In genomic region chr10:117544729-117545140, GRCh38 we compare ENCODE assay signal across 9 cellular contexts. TPM values are rescaled to one million over a fixed set of nuclear protein-coding genes. Genes with fewer than 3 reads are reported as not detected.
DNase-seq lines count a peak whose midpoint lies in the region; ATAC-seq and TF ChIP-seq lines count a peak whose summit lies in the region.
"Had no signal": no experiment of that assay in that cellular context is flagged by ENCODE, and none has a peak within 500 bp of the region (broad histone marks: within the 10 kb centered on the region; RNA-seq: fewer than 3 reads in every experiment).

No MANE protein-coding gene starts in this region.

- peaks cover 40% of the 10 kb centered on the region for H3K4me1 ChIP-seq in smooth muscle cell (ENCODE audit: low read depth)

- no peaks in the 10 kb centered on the region for H3K9me3 ChIP-seq in iPS-18c (ENCODE audit: control insufficient read depth, insufficient read depth, low read length)
- H3K9me3 ChIP-seq in smooth muscle cell (replicated peaks; ENCODE audit: low read depth), result no peaks in the 10 kb centered on the region

- H3K36me3 ChIP-seq in H7 (replicated peaks; ENCODE audit: control insufficient read depth, insufficient read depth, low read length) (no peaks in the 10 kb centered on the region), smooth muscle cell (ENCODE audit: low read depth) (no peaks in the 10 kb centered on the region)

- H3K4me1 Mint-ChIP-seq in activated T-helper 2 cell treated with anti-CD3 and anti-CD28 coated beads, Interferon-gamma antibody, Interleukin-2, Interleukin-4, amounts not matched to agents 10 μg/mL and 5 μg/mL and 100 μg/mL, durations not matched to agents 14 hours and 24 hours and 36 hours (ENCODE audit: low read depth), result peaks cover 4% of the 10 kb centered on the region

- peak overlapping the region; percentile 22 for H3K27ac Mint-ChIP-seq in activated T-helper 2 cell treated with anti-CD3 and anti-CD28 coated beads, Interferon-gamma antibody, Interleukin-2, Interleukin-4, amounts not matched to agents 10 μg/mL and 5 μg/mL and 100 μg/mL, durations not matched to agents 14 hours and 24 hours and 36 hours

- no peak for ATAC-seq in GM21619 (IDR thresholded peaks at IDR 0.05; ENCODE audit: unreplicated experiment)
- no peak for ATAC-seq in GM18502 (IDR thresholded peaks at IDR 0.05; ENCODE audit: poor library complexity, unreplicated experiment)

- no peaks in the 10 kb centered on the region for H3K36me3 Mint-ChIP-seq in activated T-helper 2 cell treated with anti-CD3 and anti-CD28 coated beads, Interferon-gamma antibody, Interleukin-2, Interleukin-4, amounts not matched to agents 10 μg/mL and 5 μg/mL and 100 μg/mL, durations not matched to agents 14 hours and 24 hours and 36 hours (ENCODE audit: low read depth)

- H3K27ac ChIP-seq in smooth muscle cell (ENCODE audit: low read depth), result no peak overlapping the region

- H3K27me3 ChIP-seq in H7 (ENCODE audit: control insufficient read depth, insufficient read depth, low read length), result peaks cover 99% of the 10 kb centered on the region
- peaks cover 100% of the 10 kb centered on the region for H3K27me3 ChIP-seq in smooth muscle cell (ENCODE audit: low read depth)

- no peaks in the 10 kb centered on the region for H3K79me2 ChIP-seq in smooth muscle cell (ENCODE audit: low read depth)

- peak overlapping the region; percentile 89 for H3K4me2 ChIP-seq in smooth muscle cell

- H3K4me3 ChIP-seq in H7 (ENCODE audit: insufficient read depth, low read depth, low read length), result no peak overlapping the region
- H3K4me3 ChIP-seq in iPS-18c (ENCODE audit: insufficient read depth, low read depth, low read length), result peak overlapping the region; percentile 16; the same call in 1 of the 2 replicates
- peak overlapping the region; percentile 42 for H3K4me3 ChIP-seq in smooth muscle cell

- TF ChIP-seq CTCF in smooth muscle cell (IDR thresholded peaks at IDR 0.05; ENCODE audit: borderline replicate concordance, insufficient read depth, poor library complexity, severe bottlenecking), result no peak

- no peaks in the 10 kb centered on the region for H3K9me3 Mint-ChIP-seq in activated T-helper 2 cell treated with anti-CD3 and anti-CD28 coated beads, Interferon-gamma antibody, Interleukin-2, Interleukin-4, amounts not matched to agents 10 μg/mL and 5 μg/mL and 100 μg/mL, durations not matched to agents 14 hours and 24 hours and 36 hours

- no peak overlapping the region for H3K9ac ChIP-seq in smooth muscle cell (ENCODE audit: low read depth)

- peak overlapping the region; percentile 30 for H2AFZ ChIP-seq in smooth muscle cell (ENCODE audit: low read depth)

- WGBS in smooth muscle cell (ENCODE audit: low lambda C conversion rate), result 2% methylated on average over 28 of the region's 28 CpGs

- no peak overlapping the region for H3K4me3 Mint-ChIP-seq in activated T-helper 2 cell treated with anti-CD3 and anti-CD28 coated beads, Interferon-gamma antibody, Interleukin-2, Interleukin-4, amounts not matched to agents 10 μg/mL and 5 μg/mL and 100 μg/mL, durations not matched to agents 14 hours and 24 hours and 36 hours (ENCODE audit: low read depth)

- intact Hi-C loops in activated T-helper 2 cell treated with anti-CD3 and anti-CD28 coated beads, Interferon-gamma antibody, Interleukin-2, Interleukin-4, amounts not matched to agents 10 μg/mL and 5 μg/mL and 100 μg/mL, durations not matched to agents 14 hours and 24 hours and 36 hours (cut with micrococcal nuclease), result loop anchor here (5.0 to 10.0 kb wide), 2 partner anchors 700 to 1272 kb away; partner anchors contain the start of genes ENO4 and GFRA1

- H4K20me1 ChIP-seq in smooth muscle cell (ENCODE audit: low read depth), result no peaks in the 10 kb centered on the region

- H3K27me3 Mint-ChIP-seq in activated T-helper 2 cell treated with anti-CD3 and anti-CD28 coated beads, Interferon-gamma antibody, Interleukin-2, Interleukin-4, amounts not matched to agents 10 μg/mL and 5 μg/mL and 100 μg/mL, durations not matched to agents 14 hours and 24 hours and 36 hours (ENCODE audit: low read depth), result peaks cover 79% of the 10 kb centered on the region

- DNase-seq in H7 (peak; percentile 70), smooth muscle cell (lab: John Stamatoyannopoulos, UW; ENCODE audit: unreplicated experiment) (no peak), GDM1 (lab: John Stamatoyannopoulos, UW) (no peak)
- DNase-seq in activated T-helper 2 cell treated with anti-CD3 and anti-CD28 coated beads, Interferon-gamma antibody, Interleukin-2, Interleukin-4, amounts not matched to agents 10 μg/mL and 5 μg/mL and 100 μg/mL, durations not matched to agents 14 hours and 24 hours and 36 hours (ENCODE audit: low spot score), result no peak
- DNase-seq: activated gamma-delta T cell treated with Interleukin-2 at 50 U/mL for 16 hours, RPMI8226 had no signal

- H3F3A ChIP-seq in smooth muscle cell (ENCODE audit: low read depth), result no peaks in the 10 kb centered on the region

RNA-seq across cellular contexts. Expression of gene EMX2, which starts 2.2 kb away (rescaled TPM):
- total RNA-seq in H7 (2014; rRNA removed; shearing (Covaris generic)), result not detected in 2 replicates
- not detected in 2 replicates for total RNA-seq in activated T-helper 2 cell treated with anti-CD3 and anti-CD28 coated beads, Interferon-gamma antibody, Interleukin-2, Interleukin-4, amounts not matched to agents 10 μg/mL and 5 μg/mL and 100 μg/mL, durations not matched to agents 14 hours and 24 hours and 36 hours
- total RNA-seq in smooth muscle cell, result 0.27 TPM in 1 of 2 replicates, not detected in the other
- polyA plus RNA-seq in smooth muscle cell, result not detected in 2 replicates
